In genomic region chr4:41692717-41693345, GRCh38 we compare ENCODE assay signal across 8 cellular contexts. TPM values are rescaled to one million over a fixed set of nuclear protein-coding genes. Genes with fewer than 3 reads are reported as not detected.
A peak's percentile ranks its signal among the peaks of the same experiment; 100 is the strongest.
DNase-seq lines count a peak whose midpoint lies in the region; ATAC-seq, FAIRE-seq and TF ChIP-seq lines count a peak whose summit lies in the region.

No MANE protein-coding gene starts in this region.

- no peak overlapping the region for H3K4ac ChIP-seq in neuronal stem cell (ENCODE audit: low read length)

- H3K9me3 Mint-ChIP-seq in activated CD4-positive, alpha-beta memory T cell treated with anti-CD3 and anti-CD28 coated beads, Interleukin-2, amount 10 ng/mL, durations not matched to agents 7 days and 5 days = no peaks in the 10 kb centered on the region

- H3K9ac ChIP-seq in fibroblast of lung (ENCODE audit: insufficient read depth, low read length) (no peak overlapping the region), neuronal stem cell (ENCODE audit: low read depth, low read length, poor library complexity) (no peak overlapping the region)

- H4K20me1 ChIP-seq in fibroblast of lung (ENCODE audit: control insufficient read depth, extremely low read depth, insufficient read depth, low read length) = no peaks in the 10 kb centered on the region

- DNase-seq in A673 (ENCODE audit: low spot score) (peak; percentile 76), GM12892 (ENCODE audit: insufficient read length) (peak; percentile 11), NCI-H2171 treated with DMSO at 0.1 percent for 48 hours (lab: John Stamatoyannopoulos, UW) (peak; percentile 41), fibroblast of lung (ENCODE audit: low read depth in 2 of 2) (peak; percentile 46 to 71), neuronal stem cell (ENCODE audit: low spot score) (peak; percentile 62), mesenteric fat pad (ENCODE audit: low spot score) (no peak)
- DNase-seq in activated CD4-positive, alpha-beta memory T cell treated with anti-CD3 and anti-CD28 coated beads, Interleukin-2, amount 10 ng/mL, durations not matched to agents 7 days and 5 days = peak; percentile 42

- WGBS in neuronal stem cell (ENCODE audit: extremely low coverage in 2 of 2, insufficient read length in 2 of 2, insufficient replicate concordance in 1 of 2), 2 donors = no CpG with 5 or more reads among the region's 12 CpGs

- peak; percentile 68 for ATAC-seq in HG02938 (IDR thresholded peaks at IDR 0.05; ENCODE audit: unreplicated experiment)

- H3K4me1 ChIP-seq in A673 (ENCODE audit: insufficient read depth, low read length, poor library complexity, severe bottlenecking) (no peaks in the 10 kb centered on the region), fibroblast of lung (ENCODE audit: control insufficient read depth, extremely low read depth, insufficient read depth, low read length) (no peaks in the 10 kb centered on the region), neuronal stem cell (ENCODE audit: control insufficient read depth in 2 of 2, insufficient read depth in 1 of 2, low read depth in 1 of 2, low read length in 2 of 2) (no peaks in the 10 kb centered on the region)

- no TSS peak for BruUV-seq in A673 (replicated peaks; lab: Mats Ljungman, UMichigan)

- no peak overlapping the region for H3K27ac Mint-ChIP-seq in activated CD4-positive, alpha-beta memory T cell treated with anti-CD3 and anti-CD28 coated beads, Interleukin-2, amount 10 ng/mL, durations not matched to agents 7 days and 5 days

- no peaks in the 10 kb centered on the region for H3K9me3 ChIP-seq in A673 (ENCODE audit: low read depth, low read length, poor library complexity, severe bottlenecking)
- H3K9me3 ChIP-seq in fibroblast of lung (ENCODE audit: control insufficient read depth, insufficient read depth, low read depth, low read length) = no peaks in the 10 kb centered on the region
- no peaks in the 10 kb centered on the region for H3K9me3 ChIP-seq in neuronal stem cell (replicated peaks in 1 of 2; ENCODE audit: control insufficient read depth in 2 of 2, insufficient read depth in 1 of 2, low read depth in 1 of 2, low read length in 2 of 2)

- H2AFZ ChIP-seq in fibroblast of lung (ENCODE audit: low read length) = peak overlapping the region; percentile 67
- H2AFZ ChIP-seq in neuronal stem cell (ENCODE audit: low read length) = peak overlapping the region; percentile 61

- no peak overlapping the region for H3K4me2 ChIP-seq in fibroblast of lung (ENCODE audit: extremely low read depth, insufficient read depth, low read length)
- no peak overlapping the region for H3K4me2 ChIP-seq in neuronal stem cell (ENCODE audit: insufficient read depth, low read length, poor library complexity, severe bottlenecking)

- H3K79me2 ChIP-seq in fibroblast of lung (ENCODE audit: control insufficient read depth, insufficient read depth, low read length) = no peaks in the 10 kb centered on the region

- H2AK5ac ChIP-seq in neuronal stem cell (ENCODE audit: low read depth, low read length) = no peak overlapping the region

- H2BK5ac ChIP-seq in neuronal stem cell (ENCODE audit: low read length) = no peak overlapping the region

- H3K4me1 Mint-ChIP-seq in activated CD4-positive, alpha-beta memory T cell treated with anti-CD3 and anti-CD28 coated beads, Interleukin-2, amount 10 ng/mL, durations not matched to agents 7 days and 5 days = no peaks in the 10 kb centered on the region

- POLR2A ChIA-PET in A673 (lab: Charles Lee; ENCODE audit: low non-redundant PET) = no interaction called here
- POLR2A ChIA-PET in activated CD4-positive, alpha-beta memory T cell treated with anti-CD3 and anti-CD28 coated beads, Interleukin-2, amount 10 ng/mL, durations not matched to agents 7 days and 5 days (lab: Charles Lee) = no interaction called here

- H3K27me3 Mint-ChIP-seq in activated CD4-positive, alpha-beta memory T cell treated with anti-CD3 and anti-CD28 coated beads, Interleukin-2, amount 10 ng/mL, durations not matched to agents 7 days and 5 days = peaks cover 1% of the 10 kb centered on the region

- H3K27me3 ChIP-seq in A673 (replicated peaks; ENCODE audit: insufficient read depth, low read depth, low read length, poor library complexity) = peaks cover 26% of the 10 kb centered on the region
- no peaks in the 10 kb centered on the region for H3K27me3 ChIP-seq in fibroblast of lung (ENCODE audit: control insufficient read depth, insufficient read depth, low read length)
- no peaks in the 10 kb centered on the region for H3K27me3 ChIP-seq in neuronal stem cell (ENCODE audit: control insufficient read depth in 3 of 3, insufficient read depth in 3 of 3, low read depth in 1 of 3, low read length in 3 of 3)

- intact Hi-C loops in A673 (cut with micrococcal nuclease; ENCODE audit: unreplicated experiment) = loop anchor here (1.0 to 5.0 kb wide), 5 partner anchors 190 to 829 kb away; no protein-coding TSS in a partner anchor

- H3K14ac ChIP-seq in neuronal stem cell (ENCODE audit: low read length) = no peak overlapping the region

- H3K4me3 ChIP-seq in A673 (ENCODE audit: low read depth, low read length, poor library complexity, severe bottlenecking) (peak overlapping the region; percentile 2), fibroblast of lung (replicated peaks in 1 of 4; ENCODE audit: control extremely low read depth in 1 of 4, insufficient read depth in 1 of 4, low read depth in 3 of 4, low read length in 4 of 4) (no peak overlapping the region), neuronal stem cell (ENCODE audit: low read length in 2 of 2) (no peak overlapping the region)

- H2BK12ac ChIP-seq in neuronal stem cell (ENCODE audit: low read length) = no peak overlapping the region

- no peak overlapping the region for H3K18ac ChIP-seq in neuronal stem cell (ENCODE audit: low read length)

- H4K8ac ChIP-seq in neuronal stem cell (ENCODE audit: low read depth, low read length) = no peak overlapping the region

- no peaks in the 10 kb centered on the region for H3K79me1 ChIP-seq in neuronal stem cell (ENCODE audit: low read depth, low read length)

- no peak overlapping the region for H2BK15ac ChIP-seq in neuronal stem cell (ENCODE audit: low read length)

- H2BK120ac ChIP-seq in neuronal stem cell (ENCODE audit: low read depth, low read length) = no peak overlapping the region

- FAIRE-seq in GM12892 (lab: Jason Lieb, UNC) = peak; percentile 90

- no peak overlapping the region for H4K91ac ChIP-seq in neuronal stem cell (ENCODE audit: low read depth, low read length, poor library complexity)

- CTCF ChIA-PET in A673 (lab: Charles Lee) = no interaction called here
- CTCF ChIA-PET in activated CD4-positive, alpha-beta memory T cell treated with anti-CD3 and anti-CD28 coated beads, Interleukin-2, amount 10 ng/mL, durations not matched to agents 7 days and 5 days (lab: Charles Lee) = interaction anchor here (0.6 to 1.3 kb wide), 4 partner anchors 9 to 411 kb away, joined by 3 to 6 read pairs (median 4); no protein-coding TSS in a partner anchor

- H3K36me3 Mint-ChIP-seq in activated CD4-positive, alpha-beta memory T cell treated with anti-CD3 and anti-CD28 coated beads, Interleukin-2, amount 10 ng/mL, durations not matched to agents 7 days and 5 days (ENCODE audit: low read depth) = no peaks in the 10 kb centered on the region

- H3K36me3 ChIP-seq in A673 (ENCODE audit: insufficient read depth, low read length, poor library complexity, severe bottlenecking) = no peaks in the 10 kb centered on the region
- H3K36me3 ChIP-seq in fibroblast of lung (ENCODE audit: control insufficient read depth, insufficient read depth, low read length) = no peaks in the 10 kb centered on the region
- H3K36me3 ChIP-seq in neuronal stem cell (replicated peaks in 1 of 2; ENCODE audit: control insufficient read depth in 2 of 2, insufficient read depth in 2 of 2, low read length in 2 of 2) = peaks cover 2 to 42% of the 10 kb centered on the region in 2 donors

- TF ChIP-seq POLR2A in GM12892 (IDR thresholded peaks at IDR 0.05; ENCODE audit: low read depth, low read length) = no peak

- no peak overlapping the region for H3K4me3 Mint-ChIP-seq in activated CD4-positive, alpha-beta memory T cell treated with anti-CD3 and anti-CD28 coated beads, Interleukin-2, amount 10 ng/mL, durations not matched to agents 7 days and 5 days

- no peak overlapping the region for H3K27ac ChIP-seq in A673 (ENCODE audit: low read depth, low read length, poor library complexity, severe bottlenecking)
- no peak overlapping the region for H3K27ac ChIP-seq in fibroblast of lung (ENCODE audit: insufficient read depth, low read length)
- H3K27ac ChIP-seq in neuronal stem cell (replicated peaks; ENCODE audit: low read length) = no peak overlapping the region

- no peak overlapping the region for H3K23ac ChIP-seq in neuronal stem cell (ENCODE audit: low read depth, low read length, poor library complexity)

- TF ChIP-seq CTCF in A673 (conservative IDR thresholded peaks at IDR 0.05; ENCODE audit: low read depth, low read length) (peak; percentile 92), fibroblast of lung (conservative IDR thresholded peaks at IDR 0.05 in 1 of 2, IDR thresholded peaks at IDR 0.05 in 1 of 2; ENCODE audit: low read depth in 1 of 2, low read length in 2 of 2) (peak; percentile 80 to 93)

RNA-seq across cellular contexts. Expression of gene PHOX2B, which starts 55.7 kb away (rescaled TPM):
- 0.09 and 0.13 TPM in 2 replicates for total RNA-seq in A673 (2021)
- polyA plus RNA-seq in GM12892 (2012; ENCODE audit: missing spikeins) = not detected
- not detected for total RNA-seq in activated CD4-positive, alpha-beta memory T cell treated with anti-CD3 and anti-CD28 coated beads, Interleukin-2, amount 10 ng/mL, durations not matched to agents 7 days and 5 days
- total RNA-seq in fibroblast of lung = not detected in 2 replicates
- not detected in 2 replicates for polyA plus RNA-seq in fibroblast of lung
- polyA plus RNA-seq in fibroblast of lung (2012) = not detected in 2 replicates
- polyA minus RNA-seq in fibroblast of lung (ENCODE audit: low replicate concordance) = not detected in 2 replicates
- not detected for polyA plus RNA-seq in neuronal stem cell (2013, experiment 1 of 2)
- polyA plus RNA-seq in neuronal stem cell (2013, experiment 2 of 2) = 0.01 TPM
- total RNA-seq in mesenteric fat pad = not detected
